11 cellular contexts compared by ENCODE assay signal in genomic region chr3:158709666-158710083, GRCh38. TPM values are rescaled to one million over a fixed set of nuclear protein-coding genes. Genes with fewer than 3 reads are reported as not detected.
DNase-seq lines count a peak whose midpoint lies in the region; ATAC-seq and TF ChIP-seq lines count a peak whose summit lies in the region.
"Had no signal": no experiment of that assay in that cellular context is flagged by ENCODE, and none has a peak within 500 bp of the region (broad histone marks: within the 10 kb centered on the region; RNA-seq: fewer than 3 reads in every experiment).

No MANE protein-coding gene starts in this region.

- no peaks in the 10 kb centered on the region for H3K9me3 ChIP-seq in heart left ventricle
- no peaks in the 10 kb centered on the region for H3K9me3 ChIP-seq in vagina
- no peaks in the 10 kb centered on the region for H3K9me3 ChIP-seq in tibial nerve
- H3K9me3 ChIP-seq: BLaER1 treated with 17β-estradiol and CSF1 and Interleukin-3, amounts not matched to agents 10 nM and 100 nM; thoracic aorta had no signal

- peak overlapping the region; percentile 25; the same call in 1 of the 2 replicates for H3K27ac Mint-ChIP-seq in WTC11
- H3K27ac Mint-ChIP-seq: activated CD4-positive, alpha-beta memory T cell treated with anti-CD3 and anti-CD28 coated beads for 36 hours had no signal

- H3K27me3 ChIP-seq in heart left ventricle: no peaks in the 10 kb centered on the region
- H3K27me3 ChIP-seq in vagina: no peaks in the 10 kb centered on the region
- no peaks in the 10 kb centered on the region for H3K27me3 ChIP-seq in tibial nerve
- H3K27me3 ChIP-seq: BLaER1 treated with 17β-estradiol and CSF1 and Interleukin-3, amounts not matched to agents 10 nM and 100 nM had no signal

- DNase-seq in heart left ventricle: no peak
- DNase-seq in Right ventricle myocardium superior: no peak
- no peak for DNase-seq in WTC11 (ENCODE audit: low spot score)
- peak; percentile 96 for DNase-seq in glomerular visceral epithelial cell (ENCODE audit: extremely low spot score)
- DNase-seq in vagina (ENCODE audit: extremely low spot score in 2 of 2): no peak
- DNase-seq in NK-92 (lab: John Stamatoyannopoulos, UW; ENCODE audit: unreplicated experiment): no peak
- no peak for DNase-seq in tibial nerve (ENCODE audit: low spot score in 2 of 2)
- DNase-seq: activated CD4-positive, alpha-beta memory T cell treated with anti-CD3 and anti-CD28 coated beads for 36 hours had no signal

- no peak for TF ChIP-seq POLR2A in heart left ventricle (IDR thresholded peaks at IDR 0.05)
- TF ChIP-seq POLR2A in vagina (IDR thresholded peaks at IDR 0.05): no peak
- no peak for TF ChIP-seq POLR2A in tibial nerve (IDR thresholded peaks at IDR 0.05)

- WGBS in heart left ventricle, 4 donors: 51 to 77% (median 70%) methylated on average over 4 of the region's 4 CpGs
- WGBS in tibial nerve, 2 donors: 43 to 58% methylated on average over 4 of the region's 4 CpGs

- POLR2A ChIA-PET in WTC11 (lab: Charles Lee): no interaction called here

- no peak overlapping the region for H3K4me3 Mint-ChIP-seq in WTC11
- H3K4me3 Mint-ChIP-seq: activated CD4-positive, alpha-beta memory T cell treated with anti-CD3 and anti-CD28 coated beads for 36 hours had no signal

- peaks cover 22% of the 10 kb centered on the region for H3K4me1 Mint-ChIP-seq in WTC11

- intact Hi-C loops in heart left ventricle (cut with DNase I): no loop called here
- intact Hi-C loops in Right ventricle myocardium superior (cut with DNase I): no loop called here
- intact Hi-C loops in vagina (cut with DNase I): no loop called here

- H3K4me1 ChIP-seq in heart left ventricle (peaks cover 0 to 52% (median 21%) of the 10 kb centered on the region in 12 donors), vagina (peaks cover 25% of the 10 kb centered on the region), tibial nerve (peaks cover 0 to 45% (median 16%) of the 10 kb centered on the region in 4 donors)

- TF ChIP-seq EP300 in tibial nerve (IDR thresholded peaks at IDR 0.05): no peak

- CTCF ChIA-PET in WTC11 (lab: Charles Lee): interaction anchor here (1.1 to 1.3 kb wide), 2 partner anchors 18 to 50 kb away, joined by 3 to 5 read pairs; no protein-coding TSS in a partner anchor

- no peak for TF ChIP-seq CTCF in heart left ventricle (IDR thresholded peaks at IDR 0.05)
- TF ChIP-seq CTCF in WTC11 (IDR thresholded peaks at IDR 0.05): no peak
- no peak for TF ChIP-seq CTCF in vagina (IDR thresholded peaks at IDR 0.05)
- no peak for TF ChIP-seq CTCF in tibial nerve (IDR thresholded peaks at IDR 0.05)

- H3K4me3 ChIP-seq in heart left ventricle: no peak overlapping the region
- no peak overlapping the region for H3K4me3 ChIP-seq in vagina
- no peak overlapping the region for H3K4me3 ChIP-seq in tibial nerve
- H3K4me3 ChIP-seq: BLaER1 treated with 17β-estradiol and CSF1 and Interleukin-3, amounts not matched to agents 10 nM and 100 nM; thoracic aorta had no signal

- H3K27ac ChIP-seq in heart left ventricle (peak overlapping the region in 1 of 12 donors; percentile 14), vagina (peak overlapping the region; percentile 74), tibial nerve (peak overlapping the region in 2 of 4 donors; percentile 8)
- H3K27ac ChIP-seq: thoracic aorta had no signal

- no peaks in the 10 kb centered on the region for H3K9me3 Mint-ChIP-seq in WTC11
- H3K9me3 Mint-ChIP-seq: activated CD4-positive, alpha-beta memory T cell treated with anti-CD3 and anti-CD28 coated beads for 36 hours had no signal

- ATAC-seq in heart left ventricle (peak; percentile 6 to 67 (median 38)), Right ventricle myocardium superior (ENCODE audit: poor library complexity) (no peak), WTC11 (no peak), GM18517 (IDR thresholded peaks at IDR 0.05; ENCODE audit: unreplicated experiment) (no peak)

- no peaks in the 10 kb centered on the region for H3K27me3 Mint-ChIP-seq in WTC11 (ENCODE audit: low read depth)
- H3K27me3 Mint-ChIP-seq: activated CD4-positive, alpha-beta memory T cell treated with anti-CD3 and anti-CD28 coated beads for 36 hours had no signal

- H3K36me3 Mint-ChIP-seq in WTC11: peaks cover 11% of the 10 kb centered on the region; the same call in 1 of the 2 replicates

- H3K36me3 ChIP-seq in heart left ventricle (peaks cover 0 to 41% (median 16%) of the 10 kb centered on the region in 9 donors), vagina (peaks cover 0 to 9% of the 10 kb centered on the region in 2 donors), tibial nerve (peaks cover 0 to 38% (median 0%) of the 10 kb centered on the region in 3 donors)
- H3K36me3 ChIP-seq: thoracic aorta had no signal

TF ChIP-seq in WTC11, 78 proteins besides CTCF, POLR2A, EP300 and RAD21:
- TF ChIP-seq, protein P1, sequence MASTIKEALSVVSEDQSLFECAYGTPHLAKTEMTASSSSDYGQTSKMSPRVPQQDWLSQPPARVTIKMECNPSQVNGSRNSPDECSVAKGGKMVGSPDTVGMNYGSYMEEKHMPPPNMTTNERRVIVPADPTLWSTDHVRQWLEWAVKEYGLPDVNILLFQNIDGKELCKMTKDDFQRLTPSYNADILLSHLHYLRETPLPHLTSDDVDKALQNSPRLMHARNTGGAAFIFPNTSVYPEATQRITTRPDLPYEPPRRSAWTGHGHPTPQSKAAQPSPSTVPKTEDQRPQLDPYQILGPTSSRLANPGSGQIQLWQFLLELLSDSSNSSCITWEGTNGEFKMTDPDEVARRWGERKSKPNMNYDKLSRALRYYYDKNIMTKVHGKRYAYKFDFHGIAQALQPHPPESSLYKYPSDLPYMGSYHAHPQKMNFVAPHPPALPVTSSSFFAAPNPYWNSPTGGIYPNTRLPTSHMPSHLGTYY (CRISPR knock-in tag; IDR thresholded peaks at IDR 0.05): no peak
- TF ChIP-seq PREB (CRISPR knock-in tag; IDR thresholded peaks at IDR 0.05; ENCODE audit: borderline replicate concordance) (no peak), STAT6 (CRISPR knock-in tag; conservative IDR thresholded peaks at IDR 0.05; ENCODE audit: low read depth) (no peak), TEAD4 (CRISPR knock-in tag; IDR thresholded peaks at IDR 0.05) (no peak), ZNF263 (CRISPR knock-in tag; IDR thresholded peaks at IDR 0.05; ENCODE audit: low read depth) (no peak)

RNA-seq across cellular contexts. Expression of gene RARRES1, which starts 22.6 kb away (rescaled TPM):
- total RNA-seq in heart left ventricle: 10 to 100 TPM in 4 of 9 donors, 1 to 10 TPM in 4, under 1 TPM in 1; 0.63 to 69.4 (median 3.5) TPM
- polyA plus RNA-seq in heart left ventricle: 1 to 10 TPM; 3.6 to 8.9 TPM
- total RNA-seq in Right ventricle myocardium superior: 9.1 TPM
- total RNA-seq in WTC11 (2021): 0.16 to 1.4 TPM (median 0.35 TPM) in 3 replicates
- 742 TPM for total RNA-seq in vagina
- 1,000 to 10,000 TPM in 1 of 4 donors, 10 to 100 TPM in 3; 17.0 to 1,032 (median 80.4) TPM for total RNA-seq in tibial nerve
- total RNA-seq: activated CD4-positive, alpha-beta memory T cell treated with anti-CD3 and anti-CD28 coated beads for 36 hours had no signal

RNA-seq across cellular contexts. Expression of gene LXN, which starts 37.2 kb away (rescaled TPM):
- total RNA-seq in heart left ventricle (10 to 100 TPM in 2 of 9 donors, 1 to 10 TPM in 7; 2.3 to 21.8 (median 3.5) TPM), Right ventricle myocardium superior (2.4 TPM), WTC11 (2021) (3.8 to 4.6 TPM (median 4.4 TPM) in 3 replicates), vagina (22.6 TPM), tibial nerve (10 to 100 TPM in 3 of 4 donors, 1 to 10 TPM in 1; 3.3 to 18.6 (median 15.9) TPM)
- 1 to 10 TPM; 3.3 to 5.6 TPM for polyA plus RNA-seq in heart left ventricle

Comparison
In these comparisons a context has a peak if more than half of its experiments do, and no peak if none do; other contexts are left out.
1. ATAC-seq: peak in heart left ventricle (4 of 4); none in Right ventricle myocardium superior (single experiment), WTC11 (single experiment) and GM18517 (single experiment).